ENCODE assay signal across 20 cellular contexts in genomic region chr5:172685036-172685435, GRCh38.
"Had no signal": no experiment of that assay in that cellular context is flagged by ENCODE, and none has a peak within 500 bp of the region (broad histone marks: within the 10 kb centered on the region; RNA-seq: fewer than 3 reads in every experiment).

No MANE protein-coding gene starts in this region.

- H3K9ac ChIP-seq: neural progenitor cell had no signal

- H3K4me1 ChIP-seq: neural progenitor cell, uterus had no signal

- H3K27ac Mint-ChIP-seq: activated naive CD4-positive, alpha-beta T cell treated with anti-CD3 and anti-CD28 coated beads, Interleukin-2, amount 50 U/mL, for 72 hours; activated T-cell treated with anti-CD3 and anti-CD28 coated beads, Interleukin-2, amount 50 U/mL, for 24 hours; neural progenitor cell had no signal

- DNase-seq: activated T-cell treated with anti-CD3 and anti-CD28 coated beads, Interleukin-2, amount 50 U/mL, for 24 hours; brain microvascular endothelial cell; central memory CD4-positive, alpha-beta T cell; dorsolateral prefrontal cortex; effector memory CD8-positive, alpha-beta T cell; kidney glomerular epithelial cell; left lung; psoas muscle; stimulated activated CD4-positive, alpha-beta T cell treated with anti-CD3 and anti-CD28 coated beads, Interleukin-1b, Interleukin-23, amount 100 ng/mL, for 48 hours; stomach; T-helper 1 cell; T-helper 9 cell; trophoblast cell; uterus had no signal

- H3K27ac ChIP-seq: brain microvascular endothelial cell, left lung, neural progenitor cell, ovary, psoas muscle had no signal

- H3K36me3 Mint-ChIP-seq: activated naive CD4-positive, alpha-beta T cell treated with anti-CD3 and anti-CD28 coated beads, Interleukin-2, amount 50 U/mL, for 72 hours had no signal

- H3K4me2 ChIP-seq: neural progenitor cell had no signal

- ATAC-seq: activated naive CD4-positive, alpha-beta T cell treated with anti-CD3 and anti-CD28 coated beads, Interleukin-2, amount 50 U/mL, for 72 hours; activated T-helper 17 cell treated with anti-CD3 and anti-CD28 coated beads, Interleukin-2, amount 50 U/mL, for 72 hours; left lung; psoas muscle had no signal

- H3K27me3 Mint-ChIP-seq: effector memory CD8-positive, alpha-beta T cell had no signal

- H3K27me3 ChIP-seq: ascending aorta, brain microvascular endothelial cell, ovary, right atrium auricular region, uterus had no signal

- H3K4me3 Mint-ChIP-seq: neural progenitor cell had no signal

- H3K9me3 Mint-ChIP-seq: activated T-cell treated with anti-CD3 and anti-CD28 coated beads, Interleukin-2, amount 50 U/mL, for 24 hours; effector memory CD8-positive, alpha-beta T cell; neural progenitor cell had no signal

- H2AFZ ChIP-seq: neural progenitor cell had no signal

- H3K9me3 ChIP-seq: ascending aorta, left lung, ovary, psoas muscle, right atrium auricular region, stomach, uterus had no signal

- H3K4me3 ChIP-seq: ascending aorta, left lung, neural progenitor cell, ovary, psoas muscle, right atrium auricular region, uterus had no signal

- H3K36me3 ChIP-seq: ascending aorta, brain microvascular endothelial cell, left lung, neural progenitor cell, ovary, uterus had no signal
